In genomic region chr1:233671286-233671685, GRCh38 we compare ENCODE assay signal across 24 cellular contexts. TPM values are rescaled to one million over a fixed set of nuclear protein-coding genes. Genes with fewer than 3 reads are reported as not detected.
A peak's percentile ranks its signal among the peaks of the same experiment; 100 is the strongest.
DNase-seq lines count a peak whose midpoint lies in the region; ATAC-seq, FAIRE-seq and TF ChIP-seq lines count a peak whose summit lies in the region.
"Had no signal": no experiment of that assay in that cellular context is flagged by ENCODE, and none has a peak within 500 bp of the region (broad histone marks: within the 10 kb centered on the region; RNA-seq: fewer than 3 reads in every experiment).

No MANE protein-coding gene starts in this region.

- no peak for TF ChIP-seq CTCF in Calu3 (IDR thresholded peaks at IDR 0.05; ENCODE audit: unreplicated experiment)

- H3K4me1 Mint-ChIP-seq in Calu3 (ENCODE audit: low read depth, unreplicated experiment): peaks cover 67% of the 10 kb centered on the region
- H3K4me1 Mint-ChIP-seq: CD14-positive monocyte; CD8-positive, alpha-beta memory T cell had no signal

- FAIRE-seq in GM19239 (lab: Jason Lieb, UNC): peak; percentile 4
- FAIRE-seq: H1 had no signal

- H3K9me3 Mint-ChIP-seq in Calu3 (ENCODE audit: low read depth, unreplicated experiment): no peaks in the 10 kb centered on the region
- H3K9me3 Mint-ChIP-seq: CD8-positive, alpha-beta memory T cell had no signal

- intact Hi-C loops in Calu3 (cut with micrococcal nuclease; ENCODE audit: unreplicated experiment): loop anchor here (5.0 kb wide), 2 partner anchors 229 to 309 kb away; no protein-coding TSS in a partner anchor

- H3K4me3 Mint-ChIP-seq in Calu3 (ENCODE audit: low read depth, unreplicated experiment): no peak overlapping the region
- H3K4me3 Mint-ChIP-seq: CD14-positive monocyte; CD8-positive, alpha-beta memory T cell had no signal

- peak overlapping the region; percentile 48 for H3K27ac Mint-ChIP-seq in Calu3 (ENCODE audit: unreplicated experiment)
- H3K27ac Mint-ChIP-seq: CD14-positive monocyte; CD8-positive, alpha-beta memory T cell had no signal

- CTCF ChIA-PET in Calu3 (lab: Charles Lee): no interaction called here

- no TSS peak for BruUV-seq in Calu3 (replicated peaks; lab: Mats Ljungman, UMichigan)

- DNase-seq in Calu3 (no peak), GM19239 (ENCODE audit: insufficient read length, low spot score) (no peak), globus pallidus (ENCODE audit: low spot score) (peak; percentile 71), putamen (ENCODE audit: low spot score) (peak; percentile 50), NOMO-1 treated with DMSO at 0.1 percent for 48 hours (lab: John Stamatoyannopoulos, UW; ENCODE audit: unreplicated experiment) (no peak), NCI-H524 (lab: John Stamatoyannopoulos, UW) (no peak), NCI-H2171 (lab: John Stamatoyannopoulos, UW) (no peak)
- DNase-seq: BE2C; CD8-positive, alpha-beta memory T cell; DMS153; HCEC 1CT; Karpas-422; NCI-H1092 treated with DMSO at 0.1 percent for 48 hours; NCI-H1436; NCI-H187; NCI-H524 treated with DMSO at 0.1 percent for 48 hours; NCI-H82; NK-92 treated with Interleukin-12 subunit alpha and Interleukin-12 subunit beta, amount 100 ng/mL, for 24 hours; PC-9; Right ventricle myocardium superior had no signal

- H3K36me3 Mint-ChIP-seq in Calu3 (ENCODE audit: insufficient read depth, unreplicated experiment): peaks cover 40% of the 10 kb centered on the region
- H3K36me3 Mint-ChIP-seq: CD14-positive monocyte; CD8-positive, alpha-beta memory T cell had no signal

- no peaks in the 10 kb centered on the region for H3K27me3 Mint-ChIP-seq in Calu3 (ENCODE audit: unreplicated experiment)

- no peak for ATAC-seq in HG03280 (IDR thresholded peaks at IDR 0.05; ENCODE audit: unreplicated experiment)

RNA-seq across cellular contexts. Expression of gene KCNK1, which starts 57.4 kb away (rescaled TPM):
- total RNA-seq in Calu3 (2022): 38.0 and 39.2 TPM in 2 replicates
- total RNA-seq: SJSA1 had no signal

Comparison
In these comparisons a context has a peak if more than half of its experiments do, and no peak if none do; other contexts are left out.
1. DNase-seq: peak in globus pallidus (single experiment) and putamen (single experiment); none in Calu3 (single experiment), GM19239 (single experiment), NOMO-1 treated with DMSO at 0.1 percent for 48 hours (single experiment), NCI-H524 (0 of 2) and NCI-H2171 (single experiment).